ENCODE assay signal across 1 cellular context in the genomic region with DNA sequence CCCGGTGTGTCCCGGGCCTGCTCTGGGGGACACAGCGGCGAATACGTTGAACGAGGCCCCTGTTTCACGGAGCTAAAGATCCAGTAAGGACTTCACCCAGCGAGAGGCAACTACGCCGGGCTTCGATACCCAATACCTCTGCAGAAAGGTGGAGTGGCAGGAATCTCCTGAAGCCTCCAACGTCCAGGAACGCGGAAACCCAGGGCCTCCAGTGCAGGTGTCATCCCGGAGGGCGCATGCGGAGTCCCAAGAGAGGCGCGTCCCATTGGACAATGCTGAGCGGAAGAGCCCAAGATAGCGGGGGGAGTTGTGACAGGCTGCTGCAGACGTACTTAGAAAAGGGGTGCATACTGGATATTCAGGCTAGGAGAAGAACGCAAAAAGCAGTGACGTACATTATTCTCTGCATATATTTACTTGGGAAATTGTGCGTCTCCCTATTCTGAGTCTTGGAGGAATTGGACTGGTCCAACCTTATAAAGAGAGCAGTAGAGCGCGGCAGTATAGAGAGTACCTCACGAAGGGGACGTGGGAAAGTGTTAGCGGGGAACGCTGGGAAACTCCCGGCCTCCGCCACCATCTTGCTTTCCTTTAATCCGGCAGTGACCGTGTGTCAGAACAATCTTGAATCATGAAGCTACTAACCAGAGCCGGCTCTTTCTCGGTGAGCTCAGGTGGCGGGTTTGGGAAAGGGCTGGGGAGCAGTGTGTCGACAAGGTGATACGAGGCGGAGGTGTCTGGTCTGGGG.
A peak's percentile ranks its signal among the peaks of the same experiment; 100 is the strongest.
TF ChIP-seq lines count a peak whose summit lies in the region.

A gene (plus strand): TSS at position 569 of the 748 bp plus-strand sequence. CDS start 63 bp downstream, at position 632.

TF ChIP-seq in HCT116, 20 proteins besides CTCF, POLR2A, EP300 and RAD21 (continued from another document):
- TF ChIP-seq, protein P1, sequence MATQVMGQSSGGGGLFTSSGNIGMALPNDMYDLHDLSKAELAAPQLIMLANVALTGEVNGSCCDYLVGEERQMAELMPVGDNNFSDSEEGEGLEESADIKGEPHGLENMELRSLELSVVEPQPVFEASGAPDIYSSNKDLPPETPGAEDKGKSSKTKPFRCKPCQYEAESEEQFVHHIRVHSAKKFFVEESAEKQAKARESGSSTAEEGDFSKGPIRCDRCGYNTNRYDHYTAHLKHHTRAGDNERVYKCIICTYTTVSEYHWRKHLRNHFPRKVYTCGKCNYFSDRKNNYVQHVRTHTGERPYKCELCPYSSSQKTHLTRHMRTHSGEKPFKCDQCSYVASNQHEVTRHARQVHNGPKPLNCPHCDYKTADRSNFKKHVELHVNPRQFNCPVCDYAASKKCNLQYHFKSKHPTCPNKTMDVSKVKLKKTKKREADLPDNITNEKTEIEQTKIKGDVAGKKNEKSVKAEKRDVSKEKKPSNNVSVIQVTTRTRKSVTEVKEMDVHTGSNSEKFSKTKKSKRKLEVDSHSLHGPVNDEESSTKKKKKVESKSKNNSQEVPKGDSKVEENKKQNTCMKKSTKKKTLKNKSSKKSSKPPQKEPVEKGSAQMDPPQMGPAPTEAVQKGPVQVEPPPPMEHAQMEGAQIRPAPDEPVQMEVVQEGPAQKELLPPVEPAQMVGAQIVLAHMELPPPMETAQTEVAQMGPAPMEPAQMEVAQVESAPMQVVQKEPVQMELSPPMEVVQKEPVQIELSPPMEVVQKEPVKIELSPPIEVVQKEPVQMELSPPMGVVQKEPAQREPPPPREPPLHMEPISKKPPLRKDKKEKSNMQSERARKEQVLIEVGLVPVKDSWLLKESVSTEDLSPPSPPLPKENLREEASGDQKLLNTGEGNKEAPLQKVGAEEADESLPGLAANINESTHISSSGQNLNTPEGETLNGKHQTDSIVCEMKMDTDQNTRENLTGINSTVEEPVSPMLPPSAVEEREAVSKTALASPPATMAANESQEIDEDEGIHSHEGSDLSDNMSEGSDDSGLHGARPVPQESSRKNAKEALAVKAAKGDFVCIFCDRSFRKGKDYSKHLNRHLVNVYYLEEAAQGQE (IDR thresholded peaks at IDR 0.05; ENCODE audit: low read depth) = no peak
- TF ChIP-seq, protein P2, sequence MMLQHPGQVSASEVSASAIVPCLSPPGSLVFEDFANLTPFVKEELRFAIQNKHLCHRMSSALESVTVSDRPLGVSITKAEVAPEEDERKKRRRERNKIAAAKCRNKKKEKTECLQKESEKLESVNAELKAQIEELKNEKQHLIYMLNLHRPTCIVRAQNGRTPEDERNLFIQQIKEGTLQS (IDR thresholded peaks at IDR 0.05) = no peak
- TF ChIP-seq SP1 (IDR thresholded peaks at IDR 0.05; ENCODE audit: low read depth) = peak; percentile 84
- peak; percentile 67 for TF ChIP-seq TCF7L2 (IDR thresholded peaks at IDR 0.05; ENCODE audit: borderline replicate concordance, extremely low read depth, insufficient read depth, insufficient read length)
- no peak for TF ChIP-seq FOSL1 (IDR thresholded peaks at IDR 0.05; ENCODE audit: low read depth)
- peak; percentile 94 for TF ChIP-seq YY1 (IDR thresholded peaks at IDR 0.05; ENCODE audit: extremely low read depth, insufficient replicate concordance, low read depth, low read length)
- no peak for TF ChIP-seq ZNF274 (IDR thresholded peaks at IDR 0.05; ENCODE audit: low read depth, low read length)
- TF ChIP-seq EGR1 (IDR thresholded peaks at IDR 0.05; ENCODE audit: low read depth) = no peak
